In genomic region chr13:46035066-46035465, GRCh38 we compare ENCODE assay signal across 12 cellular contexts.
"Had no signal": no experiment of that assay in that cellular context is flagged by ENCODE, and none has a peak within 500 bp of the region (broad histone marks: within the 10 kb centered on the region; RNA-seq: fewer than 3 reads in every experiment).

No MANE protein-coding gene starts in this region.

- H3K27ac Mint-ChIP-seq: activated naive CD4-positive, alpha-beta T cell treated with anti-CD3 and anti-CD28 coated beads for 36 hours; activated naive CD8-positive, alpha-beta T cell treated with anti-CD3 and anti-CD28 coated beads, Interleukin-2, amount 50 U/mL, for 24 hours; activated T-helper 17 cell treated with anti-CD3 and anti-CD28 coated beads, Interleukin-2, amount 50 U/mL, for 72 hours; effector memory CD8-positive, alpha-beta T cell; nephron; stimulated activated memory B cell treated with anti-CD40 and anti-IgM and Interleukin-4, amounts not matched to agents 10 μg/mL and 1 μg/mL and 100 μg/mL, for 72 hours had no signal

- H3K9me3 Mint-ChIP-seq: effector memory CD8-positive, alpha-beta T cell had no signal

- H3K27me3 Mint-ChIP-seq: activated naive CD8-positive, alpha-beta T cell treated with anti-CD3 and anti-CD28 coated beads, Interleukin-2, amount 50 U/mL, for 24 hours; activated T-helper 17 cell treated with anti-CD3 and anti-CD28 coated beads, Interleukin-2, amount 50 U/mL, for 72 hours; effector memory CD8-positive, alpha-beta T cell; stimulated activated memory B cell treated with anti-CD40 and anti-IgM and Interleukin-4, amounts not matched to agents 10 μg/mL and 1 μg/mL and 100 μg/mL, for 72 hours had no signal

- H3K4me3 Mint-ChIP-seq: activated naive CD4-positive, alpha-beta T cell treated with anti-CD3 and anti-CD28 coated beads for 36 hours; activated naive CD8-positive, alpha-beta T cell treated with anti-CD3 and anti-CD28 coated beads, Interleukin-2, amount 50 U/mL, for 24 hours; activated T-helper 17 cell treated with anti-CD3 and anti-CD28 coated beads, Interleukin-2, amount 50 U/mL, for 72 hours; effector memory CD8-positive, alpha-beta T cell; nephron; stimulated activated memory B cell treated with anti-CD40 and anti-IgM and Interleukin-4, amounts not matched to agents 10 μg/mL and 1 μg/mL and 100 μg/mL, for 72 hours had no signal

- H3K4me1 Mint-ChIP-seq: nephron; stimulated activated memory B cell treated with anti-CD40 and anti-IgM and Interleukin-4, amounts not matched to agents 10 μg/mL and 1 μg/mL and 100 μg/mL, for 72 hours had no signal

- DNase-seq: activated CD4-positive, alpha-beta T cell treated with anti-CD3 and anti-CD28 coated beads for 1 hour; activated CD4-positive, alpha-beta T cell treated with anti-CD3 and anti-CD28 coated beads, Interleukin-2, amount 50 U/mL, for 4 hours; activated naive CD4-positive, alpha-beta T cell treated with anti-CD3 and anti-CD28 coated beads for 36 hours; activated naive CD8-positive, alpha-beta T cell treated with anti-CD3 and anti-CD28 coated beads, Interleukin-2, amount 50 U/mL, for 24 hours; aorta; dermis blood vessel endothelial cell; effector memory CD8-positive, alpha-beta T cell; foreskin melanocyte; occipital lobe had no signal
